Comparison of ENCODE assay signal across 1 cellular context in the genomic region with DNA sequence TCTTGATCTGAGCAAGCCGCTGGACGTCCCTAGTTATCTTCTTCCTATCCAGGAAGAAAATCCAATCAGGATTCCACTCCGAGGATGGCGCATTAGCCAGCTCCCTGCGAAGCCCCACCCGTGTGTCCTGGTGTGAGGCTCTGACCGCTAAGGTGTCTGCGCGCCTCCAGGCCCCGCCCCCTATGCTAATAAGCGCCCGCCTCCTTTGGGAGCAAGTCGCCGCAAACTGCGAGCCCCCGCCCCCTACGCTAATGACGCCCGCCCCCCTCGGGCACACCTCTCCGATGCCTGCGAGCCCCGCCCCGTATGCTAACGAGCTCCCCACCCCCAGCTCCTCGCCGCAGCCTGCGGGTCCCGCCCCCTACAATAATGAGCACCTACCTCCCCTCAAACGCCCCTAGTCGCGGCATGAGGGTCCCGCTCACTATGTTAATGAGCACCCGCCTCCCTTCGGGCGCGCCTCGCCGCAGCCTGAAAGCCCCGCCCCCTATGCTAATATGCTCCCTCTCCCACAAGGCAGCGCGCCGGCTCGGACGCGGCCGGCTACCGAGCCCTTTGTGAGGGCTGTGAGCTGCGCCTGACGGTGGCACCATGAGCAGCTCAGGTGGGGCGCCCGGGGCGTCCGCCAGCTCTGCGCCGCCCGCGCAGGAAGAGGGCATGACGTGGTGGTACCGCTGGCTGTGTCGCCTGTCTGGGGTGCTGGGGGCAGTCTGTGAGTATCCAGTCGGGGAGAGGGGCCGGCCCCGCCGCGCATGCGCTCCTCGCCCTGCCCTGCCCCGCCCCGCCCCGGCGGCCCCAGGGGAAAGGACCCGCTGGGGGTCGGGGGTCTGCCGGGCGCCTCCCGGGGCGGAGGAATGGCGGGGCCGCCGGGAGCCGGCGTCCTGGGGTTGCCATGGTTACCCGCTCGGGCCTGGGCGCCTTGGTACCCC.
TF ChIP-seq lines count a peak whose summit lies in the region.

A gene (plus strand): TSS at position 503 of the 929 bp plus-strand sequence. CDS start 89 bp downstream, at position 592.

TF ChIP-seq in SK-N-SH, 30 proteins besides CTCF, POLR2A, EP300 and RAD21 (continued from another document):
- TF ChIP-seq, protein P1, sequence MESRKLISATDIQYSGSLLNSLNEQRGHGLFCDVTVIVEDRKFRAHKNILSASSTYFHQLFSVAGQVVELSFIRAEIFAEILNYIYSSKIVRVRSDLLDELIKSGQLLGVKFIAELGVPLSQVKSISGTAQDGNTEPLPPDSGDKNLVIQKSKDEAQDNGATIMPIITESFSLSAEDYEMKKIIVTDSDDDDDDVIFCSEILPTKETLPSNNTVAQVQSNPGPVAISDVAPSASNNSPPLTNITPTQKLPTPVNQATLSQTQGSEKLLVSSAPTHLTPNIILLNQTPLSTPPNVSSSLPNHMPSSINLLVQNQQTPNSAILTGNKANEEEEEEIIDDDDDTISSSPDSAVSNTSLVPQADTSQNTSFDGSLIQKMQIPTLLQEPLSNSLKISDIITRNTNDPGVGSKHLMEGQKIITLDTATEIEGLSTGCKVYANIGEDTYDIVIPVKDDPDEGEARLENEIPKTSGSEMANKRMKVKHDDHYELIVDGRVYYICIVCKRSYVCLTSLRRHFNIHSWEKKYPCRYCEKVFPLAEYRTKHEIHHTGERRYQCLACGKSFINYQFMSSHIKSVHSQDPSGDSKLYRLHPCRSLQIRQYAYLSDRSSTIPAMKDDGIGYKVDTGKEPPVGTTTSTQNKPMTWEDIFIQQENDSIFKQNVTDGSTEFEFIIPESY (IDR thresholded peaks at IDR 0.05; ENCODE audit: borderline replicate concordance, low read depth) = no peak
- TF ChIP-seq TAF1 (IDR thresholded peaks at IDR 0.05; ENCODE audit: borderline replicate concordance, low read depth, low read length) (peak; percentile 35; the same call in 1 of the 2 replicates), SMC3 (IDR thresholded peaks at IDR 0.05; ENCODE audit: low read depth, low read length) (no peak), FOXJ3 (CRISPR knock-in tag; IDR thresholded peaks at IDR 0.05) (no peak), RXRA (IDR thresholded peaks at IDR 0.05; ENCODE audit: borderline replicate concordance, low read depth) (no peak), FOSL2 (IDR thresholded peaks at IDR 0.05; ENCODE audit: borderline replicate concordance, low read depth) (no peak), YY1 (IDR thresholded peaks at IDR 0.05; ENCODE audit: low read depth) (no peak), GABPA (IDR thresholded peaks at IDR 0.05; ENCODE audit: low read depth) (no peak), NFIC (IDR thresholded peaks at IDR 0.05; ENCODE audit: borderline replicate concordance) (no peak), CHD2 (IDR thresholded peaks at IDR 0.05; ENCODE audit: low read length, partially characterized antibody) (no peak), TEAD4 (IDR thresholded peaks at IDR 0.05; ENCODE audit: borderline replicate concordance, insufficient read depth) (no peak), RCOR1 (IDR thresholded peaks at IDR 0.05; ENCODE audit: low read length) (no peak), RFX5 (IDR thresholded peaks at IDR 0.05; ENCODE audit: low read length) (no peak), POLR2AphosphoS5 (IDR thresholded peaks at IDR 0.05; ENCODE audit: low read depth, low read length) (peak; percentile 80), NRF1 (IDR thresholded peaks at IDR 0.05; ENCODE audit: low read depth, low read length) (peak; percentile 83), MXI1 (IDR thresholded peaks at IDR 0.05; ENCODE audit: low read depth, low read length) (peak; percentile 49; the same call in 1 of the 2 replicates), EZH2phosphoT487 (IDR thresholded peaks at IDR 0.05; ENCODE audit: borderline replicate concordance, low read depth) (no peak)
- TF ChIP-seq, protein P2, sequence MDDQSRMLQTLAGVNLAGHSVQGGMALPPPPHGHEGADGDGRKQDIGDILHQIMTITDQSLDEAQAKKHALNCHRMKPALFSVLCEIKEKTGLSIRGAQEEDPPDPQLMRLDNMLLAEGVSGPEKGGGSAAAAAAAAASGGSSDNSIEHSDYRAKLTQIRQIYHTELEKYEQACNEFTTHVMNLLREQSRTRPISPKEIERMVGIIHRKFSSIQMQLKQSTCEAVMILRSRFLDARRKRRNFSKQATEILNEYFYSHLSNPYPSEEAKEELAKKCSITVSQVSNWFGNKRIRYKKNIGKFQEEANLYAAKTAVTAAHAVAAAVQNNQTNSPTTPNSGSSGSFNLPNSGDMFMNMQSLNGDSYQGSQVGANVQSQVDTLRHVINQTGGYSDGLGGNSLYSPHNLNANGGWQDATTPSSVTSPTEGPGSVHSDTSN (IDR thresholded peaks at IDR 0.05) = no peak
- TF ChIP-seq, protein P3, sequence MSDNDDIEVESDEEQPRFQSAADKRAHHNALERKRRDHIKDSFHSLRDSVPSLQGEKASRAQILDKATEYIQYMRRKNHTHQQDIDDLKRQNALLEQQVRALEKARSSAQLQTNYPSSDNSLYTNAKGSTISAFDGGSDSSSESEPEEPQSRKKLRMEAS (IDR thresholded peaks at IDR 0.05; ENCODE audit: low read depth) = peak; percentile 3; the same call in 1 of the 2 replicates
- TF ChIP-seq, protein P4, sequence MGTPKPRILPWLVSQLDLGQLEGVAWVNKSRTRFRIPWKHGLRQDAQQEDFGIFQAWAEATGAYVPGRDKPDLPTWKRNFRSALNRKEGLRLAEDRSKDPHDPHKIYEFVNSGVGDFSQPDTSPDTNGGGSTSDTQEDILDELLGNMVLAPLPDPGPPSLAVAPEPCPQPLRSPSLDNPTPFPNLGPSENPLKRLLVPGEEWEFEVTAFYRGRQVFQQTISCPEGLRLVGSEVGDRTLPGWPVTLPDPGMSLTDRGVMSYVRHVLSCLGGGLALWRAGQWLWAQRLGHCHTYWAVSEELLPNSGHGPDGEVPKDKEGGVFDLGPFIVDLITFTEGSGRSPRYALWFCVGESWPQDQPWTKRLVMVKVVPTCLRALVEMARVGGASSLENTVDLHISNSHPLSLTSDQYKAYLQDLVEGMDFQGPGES (IDR thresholded peaks at IDR 0.05; ENCODE audit: low read depth, low read length) = no peak
